Comparison of ENCODE assay signal across 3 cellular contexts in the genomic region with DNA sequence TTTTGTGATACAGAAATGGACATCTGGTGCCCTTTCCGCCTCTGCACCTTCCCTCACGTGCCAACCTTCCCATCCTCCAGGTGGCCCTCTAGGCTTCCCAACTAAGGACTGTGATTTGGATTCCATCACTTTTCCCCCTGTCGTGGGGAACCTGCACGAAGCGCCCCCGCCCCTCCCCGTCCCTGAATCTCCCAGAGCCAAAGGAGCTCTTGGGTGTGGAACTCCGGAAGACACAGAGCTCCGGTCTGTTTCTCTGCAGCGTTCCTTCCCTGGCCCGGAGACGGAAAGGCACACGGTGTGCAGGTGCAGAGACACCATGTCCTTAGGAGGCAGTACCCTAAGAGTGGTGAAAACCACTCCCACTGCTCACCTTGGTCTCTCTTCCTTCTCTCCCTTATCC. TPM values are rescaled to one million over a fixed set of nuclear protein-coding genes. Genes with fewer than 3 reads are reported as not detected.
"Had no signal": no experiment of that assay in that cellular context is flagged by ENCODE, and none has a peak within 500 bp of the region (broad histone marks: within the 10 kb centered on the region; RNA-seq: fewer than 3 reads in every experiment).

No MANE protein-coding gene starts in this region.

RNA-seq across cellular contexts. Expression of a gene that starts 3.8 kb away (rescaled TPM):
- total RNA-seq: LHCN-M2, MCF 10A, NCI-H460 had no signal
